11 cellular contexts compared by ENCODE assay signal in genomic region chr7:24455813-24456525, GRCh38.
A peak's percentile ranks its signal among the peaks of the same experiment; 100 is the strongest.
DNase-seq lines count a peak whose midpoint lies in the region; ATAC-seq and TF ChIP-seq lines count a peak whose summit lies in the region.
"Had no signal": no experiment of that assay in that cellular context is flagged by ENCODE, and none has a peak within 500 bp of the region (broad histone marks: within the 10 kb centered on the region; RNA-seq: fewer than 3 reads in every experiment).

No MANE protein-coding gene starts in this region.

- no peaks in the 10 kb centered on the region for H3K36me3 ChIP-seq in neuronal stem cell (replicated peaks in 1 of 2; ENCODE audit: control insufficient read depth in 2 of 2, insufficient read depth in 2 of 2, low read length in 2 of 2)
- H3K36me3 ChIP-seq: neutrophil, upper lobe of left lung had no signal

- no peak overlapping the region for H4K91ac ChIP-seq in neuronal stem cell (ENCODE audit: low read depth, low read length, poor library complexity)

- no peak for TF ChIP-seq CTCF in fibroblast of the aortic adventitia (IDR thresholded peaks at IDR 0.05; ENCODE audit: insufficient read depth, low read length)

- no peak overlapping the region for H2BK5ac ChIP-seq in neuronal stem cell (ENCODE audit: low read length)

- no peaks in the 10 kb centered on the region for H3K4me1 ChIP-seq in neuronal stem cell (ENCODE audit: control insufficient read depth in 2 of 2, insufficient read depth in 1 of 2, low read depth in 1 of 2, low read length in 2 of 2)
- H3K4me1 ChIP-seq: upper lobe of left lung had no signal

- H3K4me3 ChIP-seq in fibroblast of the aortic adventitia (ENCODE audit: low read depth, low read length) (no peak overlapping the region), neuronal stem cell (ENCODE audit: low read length in 2 of 2) (no peak overlapping the region)
- H3K4me3 ChIP-seq: upper lobe of left lung had no signal

- WGBS in neuronal stem cell (ENCODE audit: extremely low coverage in 2 of 2, insufficient read length in 2 of 2, insufficient replicate concordance in 1 of 2), 2 donors: no CpG with 5 or more reads among the region's 6 CpGs

- H3K79me1 ChIP-seq in neuronal stem cell (ENCODE audit: low read depth, low read length): no peaks in the 10 kb centered on the region

- H3K9me3 ChIP-seq in neuronal stem cell (replicated peaks in 1 of 2; ENCODE audit: control insufficient read depth in 2 of 2, insufficient read depth in 1 of 2, low read depth in 1 of 2, low read length in 2 of 2): no peaks in the 10 kb centered on the region
- H3K9me3 ChIP-seq: neutrophil, upper lobe of left lung had no signal

- H3K18ac ChIP-seq in neuronal stem cell (ENCODE audit: low read length): no peak overlapping the region

- H2AK5ac ChIP-seq in neuronal stem cell (ENCODE audit: low read depth, low read length): no peak overlapping the region

- no peak overlapping the region for H2AFZ ChIP-seq in neuronal stem cell (ENCODE audit: low read length)

- no peak overlapping the region for H4K8ac ChIP-seq in neuronal stem cell (ENCODE audit: low read depth, low read length)

- no peak overlapping the region for H3K23ac ChIP-seq in neuronal stem cell (ENCODE audit: low read depth, low read length, poor library complexity)

- peak; percentile 86 for ATAC-seq in GM18519 (IDR thresholded peaks at IDR 0.05; ENCODE audit: low FRiP score, unreplicated experiment)
- ATAC-seq in GM21515 (IDR thresholded peaks at IDR 0.05; ENCODE audit: unreplicated experiment): peak; percentile 72
- peak; percentile 81 for ATAC-seq in HG03103 (IDR thresholded peaks at IDR 0.05; ENCODE audit: low read depth, unreplicated experiment)
- ATAC-seq: CD8-positive, alpha-beta T cell had no signal

- no peak overlapping the region for H2BK15ac ChIP-seq in neuronal stem cell (ENCODE audit: low read length)

- no peak overlapping the region for H3K14ac ChIP-seq in neuronal stem cell (ENCODE audit: low read length)

- no peak overlapping the region for H3K4me2 ChIP-seq in neuronal stem cell (ENCODE audit: insufficient read depth, low read length, poor library complexity, severe bottlenecking)

- no peak overlapping the region for H2BK12ac ChIP-seq in neuronal stem cell (ENCODE audit: low read length)

- H2BK120ac ChIP-seq in neuronal stem cell (ENCODE audit: low read depth, low read length): no peak overlapping the region

- peak; percentile 4 for DNase-seq in fibroblast of the aortic adventitia (ENCODE audit: low read depth)
- no peak for DNase-seq in neuronal stem cell (ENCODE audit: low spot score)
- DNase-seq in activated CD4-positive, alpha-beta T cell treated with anti-CD3 and anti-CD28 coated beads for 48 hours: no peak
- no peak for DNase-seq in middle frontal gyrus (ENCODE audit: extremely low spot score, low spot score)
- DNase-seq in mucosa of gallbladder (ENCODE audit: low spot score): no peak
- DNase-seq: CD8-positive, alpha-beta T cell; upper lobe of left lung had no signal

- no peak overlapping the region for H3K27ac ChIP-seq in neuronal stem cell (replicated peaks; ENCODE audit: low read length)
- H3K27ac ChIP-seq: neutrophil, upper lobe of left lung had no signal

- H3K4ac ChIP-seq in neuronal stem cell (ENCODE audit: low read length): no peak overlapping the region

- no peaks in the 10 kb centered on the region for H3K27me3 ChIP-seq in neuronal stem cell (ENCODE audit: control insufficient read depth in 3 of 3, insufficient read depth in 3 of 3, low read depth in 1 of 3, low read length in 3 of 3)
- H3K27me3 ChIP-seq: neutrophil, upper lobe of left lung had no signal

- H3K9ac ChIP-seq in neuronal stem cell (ENCODE audit: low read depth, low read length, poor library complexity): no peak overlapping the region
